Comparison of ENCODE assay signal across 35 cellular contexts in genomic region chr3:22210693-22211092, GRCh38.
"Had no signal": no experiment of that assay in that cellular context is flagged by ENCODE, and none has a peak within 500 bp of the region (broad histone marks: within the 10 kb centered on the region; RNA-seq: fewer than 3 reads in every experiment).

No MANE protein-coding gene starts in this region.

- H3K9me3 ChIP-seq: MG63 had no signal

- H3K27me3 ChIP-seq: MG63 had no signal

- H3K36me3 ChIP-seq: MG63 had no signal

- H3K4me3 ChIP-seq: MG63 had no signal

- DNase-seq: MG63, MM.1S, MV-4-11, NCI-H1048, NCI-H1092, NCI-H1092 treated with DMSO at 0.1 percent for 48 hours, NCI-H1105, NCI-H1105 treated with DMSO at 0.1 percent for 48 hours, NCI-H1417, NCI-H1417 treated with DMSO at 0.1 percent for 48 hours, NCI-H1436, NCI-H1436 treated with DMSO at 0.1 percent for 48 hours, NCI-H146, NCI-H1694, NCI-H1694 treated with DMSO at 0.1 percent for 48 hours, NCI-H187, NCI-H187 treated with DMSO at 0.1 percent for 48 hours, NCI-H1930, NCI-H2029, NCI-H2029 treated with DMSO at 0.1 percent for 48 hours, NCI-H2081, NCI-H2081 treated with DMSO at 0.1 percent for 48 hours, NCI-H2107, NCI-H2171, NCI-H2171 treated with DMSO at 0.1 percent for 48 hours, NCI-H2227 treated with DMSO at 0.1 percent for 48 hours, NCI-H226, NCI-H345, NCI-H446, NCI-H446 treated with DMSO at 0.1 percent for 48 hours, NCI-H510A, NCI-H510A treated with DMSO at 0.1 percent for 48 hours, NCI-H524, NCI-H524 treated with DMSO at 0.1 percent for 48 hours, NCI-H526 had no signal
